1 cellular context compared by ENCODE assay signal in the genomic region with DNA sequence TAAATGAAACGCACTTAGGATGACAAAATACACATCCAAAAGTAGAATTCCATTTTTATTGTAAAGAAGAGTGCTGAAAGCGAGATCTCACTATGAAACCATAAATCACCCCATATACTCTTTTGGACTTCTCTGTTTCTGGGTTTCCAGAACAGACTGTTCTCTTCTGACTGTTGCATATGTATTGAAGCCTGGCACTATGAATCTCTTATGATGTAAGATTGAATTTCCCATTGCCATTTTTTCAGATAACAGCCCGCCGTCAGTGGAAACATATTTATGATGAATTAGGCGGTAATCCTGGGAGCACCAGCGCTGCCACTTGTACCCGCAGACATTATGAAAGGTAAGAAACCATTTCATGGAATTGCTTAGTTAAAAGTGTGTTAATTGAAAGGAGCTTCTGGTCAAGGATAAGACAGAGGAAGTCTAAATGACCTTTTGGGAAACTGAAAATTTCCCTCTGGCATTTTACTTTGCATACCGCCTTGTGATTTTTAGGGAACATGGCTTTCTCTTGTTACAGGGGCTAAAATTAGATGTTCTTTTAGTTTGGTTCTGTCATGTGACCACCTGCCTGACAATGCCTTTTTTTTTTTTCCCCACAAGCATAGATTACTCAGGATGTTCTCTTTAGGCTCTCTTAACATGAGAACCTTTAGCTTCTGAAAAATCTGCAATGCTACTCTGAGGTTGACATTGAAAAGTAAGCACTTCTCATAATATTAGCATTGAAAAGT.
TF ChIP-seq lines count a peak whose summit lies in the region.

No MANE protein-coding gene starts in this region.

TF ChIP-seq in SK-N-SH, 30 proteins besides CTCF, POLR2A, EP300 and RAD21:
- TF ChIP-seq FOXM1 (IDR thresholded peaks at IDR 0.05; ENCODE audit: low read depth) (no peak), NRF1 (IDR thresholded peaks at IDR 0.05; ENCODE audit: low read depth, low read length) (no peak), CHD2 (IDR thresholded peaks at IDR 0.05; ENCODE audit: low read length, partially characterized antibody) (no peak), RCOR1 (IDR thresholded peaks at IDR 0.05; ENCODE audit: low read length) (no peak), USF1 (IDR thresholded peaks at IDR 0.05; ENCODE audit: borderline replicate concordance, low read depth) (no peak), MXI1 (IDR thresholded peaks at IDR 0.05; ENCODE audit: low read depth, low read length) (no peak), RFX5 (IDR thresholded peaks at IDR 0.05; ENCODE audit: low read length) (no peak), POLR2AphosphoS5 (IDR thresholded peaks at IDR 0.05; ENCODE audit: low read depth, low read length) (no peak), GABPA (IDR thresholded peaks at IDR 0.05; ENCODE audit: low read depth) (no peak), GATA2 (CRISPR knock-in tag; IDR thresholded peaks at IDR 0.05) (no peak), ELF1 (IDR thresholded peaks at IDR 0.05) (no peak), MAX (IDR thresholded peaks at IDR 0.05; ENCODE audit: low read depth) (no peak), NFIC (IDR thresholded peaks at IDR 0.05; ENCODE audit: borderline replicate concordance) (no peak), IRF3 (IDR thresholded peaks at IDR 0.05; ENCODE audit: low read depth, low read length) (no peak), MEF2A (IDR thresholded peaks at IDR 0.05; ENCODE audit: borderline replicate concordance, low read depth) (no peak), EZH2phosphoT487 (IDR thresholded peaks at IDR 0.05; ENCODE audit: borderline replicate concordance, low read depth) (no peak)
- TF ChIP-seq, protein P1, sequence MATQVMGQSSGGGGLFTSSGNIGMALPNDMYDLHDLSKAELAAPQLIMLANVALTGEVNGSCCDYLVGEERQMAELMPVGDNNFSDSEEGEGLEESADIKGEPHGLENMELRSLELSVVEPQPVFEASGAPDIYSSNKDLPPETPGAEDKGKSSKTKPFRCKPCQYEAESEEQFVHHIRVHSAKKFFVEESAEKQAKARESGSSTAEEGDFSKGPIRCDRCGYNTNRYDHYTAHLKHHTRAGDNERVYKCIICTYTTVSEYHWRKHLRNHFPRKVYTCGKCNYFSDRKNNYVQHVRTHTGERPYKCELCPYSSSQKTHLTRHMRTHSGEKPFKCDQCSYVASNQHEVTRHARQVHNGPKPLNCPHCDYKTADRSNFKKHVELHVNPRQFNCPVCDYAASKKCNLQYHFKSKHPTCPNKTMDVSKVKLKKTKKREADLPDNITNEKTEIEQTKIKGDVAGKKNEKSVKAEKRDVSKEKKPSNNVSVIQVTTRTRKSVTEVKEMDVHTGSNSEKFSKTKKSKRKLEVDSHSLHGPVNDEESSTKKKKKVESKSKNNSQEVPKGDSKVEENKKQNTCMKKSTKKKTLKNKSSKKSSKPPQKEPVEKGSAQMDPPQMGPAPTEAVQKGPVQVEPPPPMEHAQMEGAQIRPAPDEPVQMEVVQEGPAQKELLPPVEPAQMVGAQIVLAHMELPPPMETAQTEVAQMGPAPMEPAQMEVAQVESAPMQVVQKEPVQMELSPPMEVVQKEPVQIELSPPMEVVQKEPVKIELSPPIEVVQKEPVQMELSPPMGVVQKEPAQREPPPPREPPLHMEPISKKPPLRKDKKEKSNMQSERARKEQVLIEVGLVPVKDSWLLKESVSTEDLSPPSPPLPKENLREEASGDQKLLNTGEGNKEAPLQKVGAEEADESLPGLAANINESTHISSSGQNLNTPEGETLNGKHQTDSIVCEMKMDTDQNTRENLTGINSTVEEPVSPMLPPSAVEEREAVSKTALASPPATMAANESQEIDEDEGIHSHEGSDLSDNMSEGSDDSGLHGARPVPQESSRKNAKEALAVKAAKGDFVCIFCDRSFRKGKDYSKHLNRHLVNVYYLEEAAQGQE (IDR thresholded peaks at IDR 0.05; ENCODE audit: low read depth, low read length): no peak
- TF ChIP-seq, protein P2, sequence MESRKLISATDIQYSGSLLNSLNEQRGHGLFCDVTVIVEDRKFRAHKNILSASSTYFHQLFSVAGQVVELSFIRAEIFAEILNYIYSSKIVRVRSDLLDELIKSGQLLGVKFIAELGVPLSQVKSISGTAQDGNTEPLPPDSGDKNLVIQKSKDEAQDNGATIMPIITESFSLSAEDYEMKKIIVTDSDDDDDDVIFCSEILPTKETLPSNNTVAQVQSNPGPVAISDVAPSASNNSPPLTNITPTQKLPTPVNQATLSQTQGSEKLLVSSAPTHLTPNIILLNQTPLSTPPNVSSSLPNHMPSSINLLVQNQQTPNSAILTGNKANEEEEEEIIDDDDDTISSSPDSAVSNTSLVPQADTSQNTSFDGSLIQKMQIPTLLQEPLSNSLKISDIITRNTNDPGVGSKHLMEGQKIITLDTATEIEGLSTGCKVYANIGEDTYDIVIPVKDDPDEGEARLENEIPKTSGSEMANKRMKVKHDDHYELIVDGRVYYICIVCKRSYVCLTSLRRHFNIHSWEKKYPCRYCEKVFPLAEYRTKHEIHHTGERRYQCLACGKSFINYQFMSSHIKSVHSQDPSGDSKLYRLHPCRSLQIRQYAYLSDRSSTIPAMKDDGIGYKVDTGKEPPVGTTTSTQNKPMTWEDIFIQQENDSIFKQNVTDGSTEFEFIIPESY (IDR thresholded peaks at IDR 0.05; ENCODE audit: borderline replicate concordance, low read depth): no peak
- TF ChIP-seq, protein P3, sequence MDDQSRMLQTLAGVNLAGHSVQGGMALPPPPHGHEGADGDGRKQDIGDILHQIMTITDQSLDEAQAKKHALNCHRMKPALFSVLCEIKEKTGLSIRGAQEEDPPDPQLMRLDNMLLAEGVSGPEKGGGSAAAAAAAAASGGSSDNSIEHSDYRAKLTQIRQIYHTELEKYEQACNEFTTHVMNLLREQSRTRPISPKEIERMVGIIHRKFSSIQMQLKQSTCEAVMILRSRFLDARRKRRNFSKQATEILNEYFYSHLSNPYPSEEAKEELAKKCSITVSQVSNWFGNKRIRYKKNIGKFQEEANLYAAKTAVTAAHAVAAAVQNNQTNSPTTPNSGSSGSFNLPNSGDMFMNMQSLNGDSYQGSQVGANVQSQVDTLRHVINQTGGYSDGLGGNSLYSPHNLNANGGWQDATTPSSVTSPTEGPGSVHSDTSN (IDR thresholded peaks at IDR 0.05): no peak
TF ChIP-seq in SK-N-SH: peak in this region for 0.
